Comparison of ENCODE assay signal across 9 cellular contexts in genomic region chr7:94276797-94277196, GRCh38.
DNase-seq lines count a peak whose midpoint lies in the region; ATAC-seq, FAIRE-seq and TF ChIP-seq lines count a peak whose summit lies in the region.
"Had no signal": no experiment of that assay in that cellular context is flagged by ENCODE, and none has a peak within 500 bp of the region (broad histone marks: within the 10 kb centered on the region; RNA-seq: fewer than 3 reads in every experiment).

No MANE protein-coding gene starts in this region.

- H3K4me3 Mint-ChIP-seq in activated CD4-positive, alpha-beta T cell treated with anti-CD3 and anti-CD28 coated beads for 36 hours: no peak overlapping the region

- no peak for FAIRE-seq in kidney (lab: Jason Lieb, UNC)

- H3K36me3 Mint-ChIP-seq in activated CD4-positive, alpha-beta T cell treated with anti-CD3 and anti-CD28 coated beads for 36 hours (ENCODE audit: low read depth): no peaks in the 10 kb centered on the region

- no peak overlapping the region for H3K9ac ChIP-seq in kidney (ENCODE audit: low read length in 2 of 2)
- H3K9ac ChIP-seq: KMS-11 had no signal

- H3K27me3 Mint-ChIP-seq in activated CD4-positive, alpha-beta T cell treated with anti-CD3 and anti-CD28 coated beads for 36 hours: peaks cover 8% of the 10 kb centered on the region

- peak; percentile 30 for TF ChIP-seq CTCF in kidney (IDR thresholded peaks at IDR 0.05; ENCODE audit: borderline replicate concordance, extremely low read depth, insufficient read depth)

- DNase-seq in ELR (ENCODE audit: low read depth) (peak; percentile 57), SW480 (ENCODE audit: low spot score) (peak; percentile 64), kidney (no peak)
- DNase-seq in stimulated activated CD4-positive, alpha-beta T cell treated with anti-CD3 and anti-CD28 coated beads, Interleukin-12 subunit alpha, Interleukin-12 subunit beta, amount 100 ng/mL, for 4 hours: no peak
- no peak for DNase-seq in activated CD4-positive, alpha-beta T cell treated with anti-CD3 and anti-CD28 coated beads for 36 hours

- no peaks in the 10 kb centered on the region for H3K9me3 Mint-ChIP-seq in activated CD4-positive, alpha-beta T cell treated with anti-CD3 and anti-CD28 coated beads for 36 hours (ENCODE audit: low read depth)

- H3K27ac Mint-ChIP-seq in activated CD4-positive, alpha-beta T cell treated with anti-CD3 and anti-CD28 coated beads for 36 hours: no peak overlapping the region

- intact Hi-C loops in kidney (cut with DNase I): no loop called here
- intact Hi-C loops in activated CD4-positive, alpha-beta T cell treated with anti-CD3 and anti-CD28 coated beads for 36 hours (cut with DNase I, micrococcal nuclease): no loop called here

- POLR2A ChIA-PET in activated CD4-positive, alpha-beta T cell treated with anti-CD3 and anti-CD28 coated beads for 36 hours (lab: Charles Lee): no interaction called here

- CTCF ChIA-PET in activated CD4-positive, alpha-beta T cell treated with anti-CD3 and anti-CD28 coated beads for 36 hours (lab: Charles Lee): interaction anchor here (1.4 kb wide), 1 partner anchor 10 kb away, joined by 3 read pairs; no protein-coding TSS in a partner anchor

- no peak overlapping the region for H3K27ac ChIP-seq in kidney (ENCODE audit: low read depth in 2 of 2, low read length in 2 of 2)
- H3K27ac ChIP-seq: KMS-11 had no signal

- no peaks in the 10 kb centered on the region for H3K4me1 Mint-ChIP-seq in activated CD4-positive, alpha-beta T cell treated with anti-CD3 and anti-CD28 coated beads for 36 hours

- no peak overlapping the region for H3K4me3 ChIP-seq in kidney (ENCODE audit: low read length in 2 of 2)

- H3K9me3 ChIP-seq in kidney (ENCODE audit: control insufficient read depth in 1 of 2, low read length in 2 of 2): no peaks in the 10 kb centered on the region

- ATAC-seq in HG03342 (IDR thresholded peaks at IDR 0.05; ENCODE audit: unreplicated experiment) (peak; percentile 49), HG03135 (IDR thresholded peaks at IDR 0.05; ENCODE audit: unreplicated experiment) (no peak), GM21723 (IDR thresholded peaks at IDR 0.05; ENCODE audit: unreplicated experiment) (no peak)
- ATAC-seq in activated CD4-positive, alpha-beta T cell treated with anti-CD3 and anti-CD28 coated beads for 36 hours: no peak

- H3K4me1 ChIP-seq in kidney (ENCODE audit: control insufficient read depth in 1 of 2, insufficient read depth in 1 of 2, low read depth in 1 of 2, low read length in 2 of 2): no peaks in the 10 kb centered on the region

- no peaks in the 10 kb centered on the region for H3K36me3 ChIP-seq in kidney (ENCODE audit: control insufficient read depth in 1 of 2, insufficient read depth in 2 of 2, low read length in 2 of 2)

Comparison
In these comparisons a context has a peak if more than half of its experiments do, and no peak if none do; other contexts are left out.
1. DNase-seq: peak in ELR (single experiment) and SW480 (single experiment); none in kidney (single experiment), stimulated activated CD4-positive, alpha-beta T cell treated with anti-CD3 and anti-CD28 coated beads, Interleukin-12 subunit alpha, Interleukin-12 subunit beta, amount 100 ng/mL, for 4 hours (single experiment) and activated CD4-positive, alpha-beta T cell treated with anti-CD3 and anti-CD28 coated beads for 36 hours (single experiment).